1 cellular context compared by ENCODE assay signal in the genomic region with DNA sequence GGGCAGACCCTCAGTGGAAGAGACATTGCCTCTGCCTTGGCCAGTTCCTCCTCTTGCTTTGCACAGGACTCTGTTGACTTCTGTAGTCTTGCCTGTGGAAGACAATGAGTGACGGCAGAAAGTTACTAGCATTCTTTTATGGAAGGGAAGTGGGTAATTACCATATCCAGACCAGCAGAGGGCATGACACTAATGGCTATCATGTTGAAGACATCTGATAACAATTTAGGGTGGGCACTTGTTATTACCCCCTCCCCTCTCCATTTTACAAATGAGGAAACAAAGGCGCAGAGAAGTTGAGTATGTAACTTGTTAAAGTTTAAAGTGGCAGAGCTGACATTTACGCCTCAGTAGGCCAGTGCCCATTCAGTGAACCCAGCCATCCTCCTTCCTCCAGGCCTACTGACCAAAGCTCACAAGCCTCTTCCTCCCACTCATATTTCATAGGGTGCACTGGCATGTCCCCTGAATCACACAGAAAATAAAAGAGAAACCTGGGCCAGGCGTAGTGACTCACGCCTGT.
TF ChIP-seq lines count a peak whose summit lies in the region.

No MANE protein-coding gene starts in this region.

TF ChIP-seq in H1, 55 proteins besides CTCF, POLR2A, EP300 and RAD21 (continued from another document):
- TF ChIP-seq, protein P1, sequence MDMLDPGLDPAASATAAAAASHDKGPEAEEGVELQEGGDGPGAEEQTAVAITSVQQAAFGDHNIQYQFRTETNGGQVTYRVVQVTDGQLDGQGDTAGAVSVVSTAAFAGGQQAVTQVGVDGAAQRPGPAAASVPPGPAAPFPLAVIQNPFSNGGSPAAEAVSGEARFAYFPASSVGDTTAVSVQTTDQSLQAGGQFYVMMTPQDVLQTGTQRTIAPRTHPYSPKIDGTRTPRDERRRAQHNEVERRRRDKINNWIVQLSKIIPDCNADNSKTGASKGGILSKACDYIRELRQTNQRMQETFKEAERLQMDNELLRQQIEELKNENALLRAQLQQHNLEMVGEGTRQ (IDR thresholded peaks at IDR 0.05; ENCODE audit: low read length): no peak
- TF ChIP-seq MAFK (IDR thresholded peaks at IDR 0.05; ENCODE audit: low read depth, low read length): no peak
